ENCODE assay signal across 20 cellular contexts in genomic region chr15:96851613-96852012, GRCh38.
DNase-seq lines count a peak whose midpoint lies in the region; ATAC-seq, FAIRE-seq and TF ChIP-seq lines count a peak whose summit lies in the region.
"Had no signal": no experiment of that assay in that cellular context is flagged by ENCODE, and none has a peak within 500 bp of the region (broad histone marks: within the 10 kb centered on the region; RNA-seq: fewer than 3 reads in every experiment).

No MANE protein-coding gene starts in this region.

- peaks cover 1% of the 10 kb centered on the region for H3K9me3 Mint-ChIP-seq in astrocyte (ENCODE audit: unreplicated experiment)
- peaks cover 11% of the 10 kb centered on the region for H3K9me3 Mint-ChIP-seq in activated CD4-positive, alpha-beta T cell treated with anti-CD3 and anti-CD28 coated beads, Interleukin-2, amount 10 ng/mL, durations not matched to agents 24 days and 14 days

- DNase-seq in ACHN (peak; percentile 44), MG63 (peak; percentile 96), astrocyte (ENCODE audit: low read depth) (peak; percentile 63), foreskin fibroblast (peak; percentile 13 to 16)
- DNase-seq in activated CD4-positive, alpha-beta T cell treated with anti-CD3 and anti-CD28 coated beads, Interleukin-2, amount 10 ng/mL, durations not matched to agents 24 days and 14 days: no peak
- DNase-seq: activated B cell treated with CpG ODN at 0.5 μM for 24 hours; activated CD8-positive, alpha-beta memory T cell treated with anti-CD3 and anti-CD28 coated beads, Interleukin-2, amount 50 U/mL, for 48 hours; activated naive CD8-positive, alpha-beta T cell treated with anti-CD3 and anti-CD28 coated beads for 36 hours; COR-L47; esophagus squamous epithelium; KBM-7; NCI-H1694 treated with DMSO at 0.1 percent for 48 hours; NK-92 treated with Interleukin-12 subunit alpha and Interleukin-12 subunit beta, amount 100 ng/mL, for 24 hours; pancreas; SK-N-SH; testis had no signal

- H2AFZ ChIP-seq in astrocyte (ENCODE audit: low read depth, low read length): no peak overlapping the region

- no peak overlapping the region for H3K9ac ChIP-seq in astrocyte (ENCODE audit: low read length)
- H3K9ac ChIP-seq: SK-N-SH had no signal

- H3K79me2 ChIP-seq in astrocyte (ENCODE audit: insufficient read depth, low read length): no peaks in the 10 kb centered on the region

- no peak for ATAC-seq in HG03159 (IDR thresholded peaks at IDR 0.05; ENCODE audit: unreplicated experiment)
- ATAC-seq in HG02973 (IDR thresholded peaks at IDR 0.05; ENCODE audit: unreplicated experiment): no peak
- no peak for ATAC-seq in HG02642 (IDR thresholded peaks at IDR 0.05; ENCODE audit: poor library complexity, unreplicated experiment)

- H3K4me1 ChIP-seq in astrocyte (ENCODE audit: insufficient read depth, low read length): no peaks in the 10 kb centered on the region
- H3K4me1 ChIP-seq: esophagus squamous epithelium, pancreas, testis had no signal

- H3K4me3 ChIP-seq in MG63 (no peak overlapping the region), astrocyte (ENCODE audit: insufficient read depth, low read depth, low read length) (no peak overlapping the region), foreskin fibroblast (ENCODE audit: low read depth in 1 of 2, low read length in 2 of 2) (no peak overlapping the region)
- H3K4me3 ChIP-seq: esophagus squamous epithelium, pancreas, testis had no signal

- no peaks in the 10 kb centered on the region for H4K20me1 ChIP-seq in astrocyte (ENCODE audit: insufficient read depth, low read length)

- H3K36me3 ChIP-seq in MG63 (no peaks in the 10 kb centered on the region), astrocyte (ENCODE audit: insufficient read depth, low read length) (no peaks in the 10 kb centered on the region)
- H3K36me3 ChIP-seq: esophagus squamous epithelium, pancreas had no signal

- FAIRE-seq in astrocyte (lab: Jason Lieb, UNC): no peak
- FAIRE-seq: GM18507, pancreas had no signal

- no peak overlapping the region for H3K4me2 ChIP-seq in astrocyte (ENCODE audit: low read length)
- H3K4me2 ChIP-seq: SK-N-SH had no signal

- H3K27me3 Mint-ChIP-seq in astrocyte (ENCODE audit: low read depth, unreplicated experiment): peaks cover 3% of the 10 kb centered on the region
- no peaks in the 10 kb centered on the region for H3K27me3 Mint-ChIP-seq in activated CD4-positive, alpha-beta T cell treated with anti-CD3 and anti-CD28 coated beads, Interleukin-2, amount 10 ng/mL, durations not matched to agents 24 days and 14 days
- H3K27me3 Mint-ChIP-seq: activated B cell treated with CpG ODN at 0.5 μM for 24 hours; activated naive CD8-positive, alpha-beta T cell treated with anti-CD3 and anti-CD28 coated beads for 36 hours had no signal

- in situ Hi-C loops in ACHN (cut with HindIII; ENCODE audit: low pct_ligation_motif_present, low pct_unique_long_range_greater_than_20kb, low sequenced_read_pairs): no loop called here

- no peak overlapping the region for H3K27ac Mint-ChIP-seq in astrocyte (ENCODE audit: unreplicated experiment)
- no peak overlapping the region for H3K27ac Mint-ChIP-seq in activated CD4-positive, alpha-beta T cell treated with anti-CD3 and anti-CD28 coated beads, Interleukin-2, amount 10 ng/mL, durations not matched to agents 24 days and 14 days
- H3K27ac Mint-ChIP-seq: activated B cell treated with CpG ODN at 0.5 μM for 24 hours; activated naive CD8-positive, alpha-beta T cell treated with anti-CD3 and anti-CD28 coated beads for 36 hours had no signal

- H3K9me3 ChIP-seq in MG63 (no peaks in the 10 kb centered on the region; the same call in 1 of the 2 replicates), astrocyte (ENCODE audit: insufficient read depth, low read depth, low read length) (no peaks in the 10 kb centered on the region)
- H3K9me3 ChIP-seq: esophagus squamous epithelium, pancreas, SK-N-SH, testis had no signal

- H3K27ac ChIP-seq in astrocyte (ENCODE audit: low read depth, low read length): no peak overlapping the region
- H3K27ac ChIP-seq: esophagus squamous epithelium, pancreas, testis had no signal

- TF ChIP-seq CTCF in astrocyte (IDR thresholded peaks at IDR 0.05; ENCODE audit: insufficient read depth, low read depth, low read length): no peak
- no peak for TF ChIP-seq CTCF in foreskin fibroblast (IDR thresholded peaks at IDR 0.05; ENCODE audit: low read depth, low read length)

- H3K4me1 Mint-ChIP-seq in astrocyte (ENCODE audit: low read depth, unreplicated experiment): no peaks in the 10 kb centered on the region
- no peaks in the 10 kb centered on the region for H3K4me1 Mint-ChIP-seq in activated CD4-positive, alpha-beta T cell treated with anti-CD3 and anti-CD28 coated beads, Interleukin-2, amount 10 ng/mL, durations not matched to agents 24 days and 14 days
- H3K4me1 Mint-ChIP-seq: activated B cell treated with CpG ODN at 0.5 μM for 24 hours; activated naive CD8-positive, alpha-beta T cell treated with anti-CD3 and anti-CD28 coated beads for 36 hours had no signal

- no peak overlapping the region for H3K4me3 Mint-ChIP-seq in astrocyte (ENCODE audit: unreplicated experiment)
- H3K4me3 Mint-ChIP-seq in activated CD4-positive, alpha-beta T cell treated with anti-CD3 and anti-CD28 coated beads, Interleukin-2, amount 10 ng/mL, durations not matched to agents 24 days and 14 days: no peak overlapping the region
- H3K4me3 Mint-ChIP-seq: activated B cell treated with CpG ODN at 0.5 μM for 24 hours; activated naive CD8-positive, alpha-beta T cell treated with anti-CD3 and anti-CD28 coated beads for 36 hours had no signal

- intact Hi-C loops in activated CD4-positive, alpha-beta T cell treated with anti-CD3 and anti-CD28 coated beads, Interleukin-2, amount 10 ng/mL, durations not matched to agents 24 days and 14 days (cut with micrococcal nuclease): no loop called here

- H3K36me3 Mint-ChIP-seq in astrocyte (ENCODE audit: low read depth, unreplicated experiment): no peaks in the 10 kb centered on the region
- H3K36me3 Mint-ChIP-seq in activated CD4-positive, alpha-beta T cell treated with anti-CD3 and anti-CD28 coated beads, Interleukin-2, amount 10 ng/mL, durations not matched to agents 24 days and 14 days (ENCODE audit: low read depth): no peaks in the 10 kb centered on the region
- H3K36me3 Mint-ChIP-seq: activated naive CD8-positive, alpha-beta T cell treated with anti-CD3 and anti-CD28 coated beads for 36 hours had no signal

- H3K27me3 ChIP-seq in MG63: no peaks in the 10 kb centered on the region; the same call in 1 of the 2 replicates
- H3K27me3 ChIP-seq in astrocyte (ENCODE audit: insufficient read depth, low read length): no peaks in the 10 kb centered on the region
- H3K27me3 ChIP-seq: esophagus squamous epithelium, testis had no signal
